8 cellular contexts compared by ENCODE assay signal in the genomic region with DNA sequence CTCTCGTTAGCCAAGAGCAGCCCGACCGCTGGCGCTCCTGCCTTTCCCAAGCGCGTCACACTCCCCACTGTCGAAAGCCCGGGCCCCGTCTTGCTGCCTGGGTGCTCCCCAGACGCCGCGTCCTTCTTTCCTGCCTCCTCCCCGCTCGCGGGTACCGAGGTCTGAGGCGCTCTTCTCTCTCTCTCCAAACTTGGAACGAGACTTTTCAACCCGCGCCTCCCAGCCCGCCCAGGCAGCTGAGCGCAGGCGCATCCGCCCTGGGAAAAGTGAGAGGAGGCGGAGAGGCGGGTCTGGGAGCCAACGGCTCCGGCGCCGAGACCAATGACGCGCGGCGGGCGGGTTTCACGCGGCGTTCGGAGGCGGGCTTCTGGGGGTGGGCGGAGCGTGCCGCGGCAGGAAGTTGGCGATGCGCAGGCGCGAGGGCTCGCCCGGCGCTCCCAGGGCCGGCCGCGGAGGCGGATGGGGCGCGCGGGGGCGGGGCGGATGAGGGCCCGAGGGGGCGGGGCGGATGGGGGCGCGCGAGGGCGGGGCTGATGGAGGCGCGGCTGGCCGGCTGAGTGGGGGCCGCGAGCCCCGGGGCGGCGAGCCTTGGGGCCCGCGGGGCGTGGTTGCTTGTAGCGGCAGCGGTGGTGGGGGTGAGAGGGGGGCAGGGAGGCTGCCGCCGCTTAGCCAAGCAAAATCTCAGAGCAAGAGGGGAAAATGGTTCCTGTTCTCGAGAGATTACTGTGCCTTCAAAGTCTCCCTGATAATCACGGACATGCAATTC. TPM values are rescaled to one million over a fixed set of nuclear protein-coding genes. Genes with fewer than 3 reads are reported as not detected.
DNase-seq lines count a peak whose midpoint lies in the region; ATAC-seq and TF ChIP-seq lines count a peak whose summit lies in the region.

Gene RBBP7 (minus strand): TSS at position 268 of the 766 bp plus-strand sequence. CDS start 309 bp downstream, outside the sequence.

- peak within 1 kb of the TSS; percentile 98 for H3K27ac Mint-ChIP-seq in activated T-cell treated with anti-CD3 and anti-CD28 coated beads, Interleukin-2, amount 50 U/mL, for 24 hours

- H4K20me1 ChIP-seq in PC-9 (ENCODE audit: insufficient read depth) = peaks cover 14% of the 10 kb centered on the region

- H3K27me3 ChIP-seq in PC-9 (ENCODE audit: insufficient read depth, low read depth) (no peaks in the 10 kb centered on the region), muscle layer of colon (ENCODE audit: control insufficient read depth in 1 of 2, insufficient read depth in 2 of 2, low read length in 2 of 2) (peaks cover 0 to 7% of the 10 kb centered on the region in 2 donors)

- H3K9ac ChIP-seq in muscle layer of colon (ENCODE audit: low read length) = peak within 1 kb of the TSS; percentile 64

- H3K36me3 ChIP-seq in PC-9 (ENCODE audit: low read depth) = no peaks in the 10 kb centered on the region
- no peaks in the 10 kb centered on the region for H3K36me3 ChIP-seq in muscle layer of colon (ENCODE audit: insufficient read depth, low read length)

- H3K4me3 ChIP-seq in PC-9 (peak within 1 kb of the TSS; percentile 85), muscle layer of colon (ENCODE audit: low read depth in 1 of 2, low read length in 2 of 2) (peak within 1 kb of the TSS; percentile 60 to 68)

- H3K36me3 Mint-ChIP-seq in activated T-cell treated with anti-CD3 and anti-CD28 coated beads, Interleukin-2, amount 50 U/mL, for 24 hours (ENCODE audit: low read depth) = peaks cover 36% of the 10 kb centered on the region

- DNase-seq in DMS153 (lab: John Stamatoyannopoulos, UW) = peak; percentile 77
- peak; percentile 96 for DNase-seq in KBM-7
- DNase-seq in PC-9 = peak; percentile 74 to 94
- peak; percentile 97 for DNase-seq in activated T-cell treated with anti-CD3 and anti-CD28 coated beads, Interleukin-2, amount 50 U/mL, for 24 hours
- peak; percentile 93 to 96 for DNase-seq in erythroblast (lab: John Stamatoyannopoulos, UW)
- DNase-seq in stimulated activated CD8-positive, alpha-beta memory T cell treated with anti-CD3 and anti-CD28 coated beads, Interleukin-7, amount 100 ng/mL, for 24 hours (ENCODE audit: low read depth) = peak; percentile 76

- CTCF ChIA-PET in PC-9 (lab: Charles Lee) = no interaction called here

- H3K4me1 ChIP-seq in PC-9 (replicated peaks; ENCODE audit: insufficient read depth) (peaks cover 21% of the 10 kb centered on the region), muscle layer of colon (ENCODE audit: insufficient read depth, low read length) (peaks cover 17% of the 10 kb centered on the region)

- peak within 1 kb of the TSS; percentile 94 for H3K4me2 ChIP-seq in PC-9

- no peaks in the 10 kb centered on the region for H3K9me2 ChIP-seq in PC-9 (ENCODE audit: insufficient read depth)

- intact Hi-C loops in PC-9 (cut with micrococcal nuclease; ENCODE audit: unreplicated experiment) = loop anchor here (1.0 to 2.0 kb wide), 2 partner anchors 13 to 77 kb away; partner anchors contain the start of gene REPS2

- in situ Hi-C loops in KBM-7 (cut with MboI; ENCODE audit: low pct_unique_long_range_greater_than_20kb, low sequenced_read_pairs) = no loop called here

- peak within 1 kb of the TSS; percentile 97 for H3K4me3 Mint-ChIP-seq in activated T-cell treated with anti-CD3 and anti-CD28 coated beads, Interleukin-2, amount 50 U/mL, for 24 hours

- no TSS peak for BruUV-seq in PC-9 (replicated peaks; lab: Mats Ljungman, UMichigan)

- peaks cover 42% of the 10 kb centered on the region for H3K79me2 ChIP-seq in PC-9 (ENCODE audit: low read depth)

- H3K9me3 ChIP-seq in PC-9 (ENCODE audit: insufficient read depth, low read depth) = no peaks in the 10 kb centered on the region
- no peaks in the 10 kb centered on the region for H3K9me3 ChIP-seq in muscle layer of colon (ENCODE audit: low read length)

- no peak for TF ChIP-seq CTCF in PC-9 (conservative IDR thresholded peaks at IDR 0.05)

- no peaks in the 10 kb centered on the region for H3K9me3 Mint-ChIP-seq in activated T-cell treated with anti-CD3 and anti-CD28 coated beads, Interleukin-2, amount 50 U/mL, for 24 hours

- peaks cover 66% of the 10 kb centered on the region for H3K27me3 Mint-ChIP-seq in activated T-cell treated with anti-CD3 and anti-CD28 coated beads, Interleukin-2, amount 50 U/mL, for 24 hours

- TF ChIP-seq POLR2A in erythroblast (IDR thresholded peaks at IDR 0.05; ENCODE audit: low read length) = peak; percentile 78

- peak; percentile 83 for ATAC-seq in GM21576 (IDR thresholded peaks at IDR 0.05; ENCODE audit: unreplicated experiment)

- H3K27ac ChIP-seq in PC-9 = peak within 1 kb of the TSS; percentile 78
- peak within 1 kb of the TSS; percentile 89 for H3K27ac ChIP-seq in muscle layer of colon (ENCODE audit: low read depth, low read length)

- peaks cover 43% of the 10 kb centered on the region for H3K4me1 Mint-ChIP-seq in activated T-cell treated with anti-CD3 and anti-CD28 coated beads, Interleukin-2, amount 50 U/mL, for 24 hours (ENCODE audit: low read depth)

- H2AFZ ChIP-seq in PC-9 = peak within 1 kb of the TSS; percentile 95

- POLR2A ChIA-PET in PC-9 (lab: Charles Lee; ENCODE audit: unreplicated experiment) = interaction anchor here (0.6 kb wide), 1 partner anchor 78 kb away, joined by 5 read pairs; no protein-coding TSS in a partner anchor

- 0 out of 2 replicates have a peak, but pooled peaks cover 3% of the 10 kb centered on the region for H3F3A ChIP-seq in PC-9 (ENCODE audit: insufficient read depth, low read depth)

RNA-seq across cellular contexts. Expression of gene RBBP7, which starts in this region (rescaled TPM):
- total RNA-seq in PC-9 (2021) = 152 and 197 TPM in 2 replicates

Comparison
In these comparisons a context has a peak if more than half of its experiments do, and no peak if none do; other contexts are left out.
1. Peak in every context shown above with its lines: DNase-seq, ATAC-seq, H3K4me3 ChIP-seq and H3K27ac ChIP-seq.